Comparison of ENCODE assay signal across 10 cellular contexts in the genomic region with DNA sequence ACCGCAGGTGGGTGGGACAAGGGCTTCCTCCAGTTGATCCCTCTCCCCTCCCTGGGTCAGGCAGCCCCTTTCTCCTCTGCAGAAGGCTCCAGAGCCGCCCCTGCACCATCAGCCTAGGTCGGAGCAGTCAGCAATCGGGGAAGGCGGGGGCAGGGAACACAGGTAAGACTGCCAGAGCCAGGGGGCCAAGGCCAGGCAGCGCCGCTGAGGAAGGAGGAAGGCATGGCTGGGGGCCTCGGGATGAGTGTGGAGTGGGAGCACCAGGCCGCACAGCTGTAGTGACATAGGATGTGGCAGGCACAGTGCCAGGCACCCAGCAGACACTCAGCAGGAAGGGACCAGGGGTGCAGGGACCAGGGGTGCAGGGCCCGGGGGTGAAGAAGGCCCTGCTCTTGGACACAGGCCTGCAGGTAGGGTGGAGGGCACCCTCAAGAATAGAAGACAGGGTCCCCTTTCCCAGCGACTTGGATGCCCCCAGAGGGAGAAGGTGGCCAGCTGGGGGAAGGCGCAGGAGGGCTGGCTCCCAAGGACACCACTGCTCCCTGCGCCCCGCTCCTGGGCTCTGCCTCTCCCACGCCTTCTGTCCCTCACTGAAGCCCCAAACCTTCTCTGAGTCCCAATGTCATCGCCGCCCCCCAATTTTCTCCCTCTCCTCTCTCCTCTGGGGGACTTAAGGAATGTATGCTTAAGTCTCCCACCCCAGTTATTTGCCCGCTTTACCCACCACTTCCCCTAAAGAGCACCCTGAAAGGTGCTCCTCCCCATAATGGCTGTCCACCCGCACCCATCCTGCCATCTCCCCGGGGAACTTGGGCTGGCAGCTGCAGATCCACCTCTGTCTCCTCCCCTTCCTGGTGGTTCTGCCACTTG. TPM values are rescaled to one million over a fixed set of nuclear protein-coding genes. Genes with fewer than 3 reads are reported as not detected.
DNase-seq lines count a peak whose midpoint lies in the region; ATAC-seq and TF ChIP-seq lines count a peak whose summit lies in the region.
"Had no signal": no experiment of that assay in that cellular context is flagged by ENCODE, and none has a peak within 500 bp of the region (broad histone marks: within the 10 kb centered on the region; RNA-seq: fewer than 3 reads in every experiment).

No MANE protein-coding gene starts in this region.

- peaks cover 19% of the 10 kb centered on the region for H3K27me3 Mint-ChIP-seq in activated naive CD4-positive, alpha-beta T cell treated with anti-CD3 and anti-CD28 coated beads, Interleukin-2, amount 10 ng/mL, durations not matched to agents 7 days and 5 days

- no peaks in the 10 kb centered on the region for H3F3A ChIP-seq in MM.1S (ENCODE audit: insufficient read depth, low read length)

- H3K9me3 ChIP-seq in mucosa of descending colon: no peaks in the 10 kb centered on the region
- no peaks in the 10 kb centered on the region for H3K9me3 ChIP-seq in upper lobe of right lung
- no peaks in the 10 kb centered on the region for H3K9me3 ChIP-seq in MM.1S (replicated peaks; ENCODE audit: insufficient read depth, low read length)
- H3K9me3 ChIP-seq: neutrophil had no signal

- CTCF ChIA-PET in activated naive CD4-positive, alpha-beta T cell treated with anti-CD3 and anti-CD28 coated beads, Interleukin-2, amount 10 ng/mL, durations not matched to agents 7 days and 5 days (lab: Charles Lee): no interaction called here

- no peaks in the 10 kb centered on the region for H3K9me3 Mint-ChIP-seq in activated naive CD4-positive, alpha-beta T cell treated with anti-CD3 and anti-CD28 coated beads, Interleukin-2, amount 10 ng/mL, durations not matched to agents 7 days and 5 days

- H3K36me3 ChIP-seq in mucosa of descending colon (ENCODE audit: low read depth) (no peaks in the 10 kb centered on the region), upper lobe of right lung (no peaks in the 10 kb centered on the region), MM.1S (replicated peaks; ENCODE audit: insufficient read depth, low read length) (no peaks in the 10 kb centered on the region)
- H3K36me3 ChIP-seq: neutrophil had no signal

- H3K27ac ChIP-seq in coronary artery: no peak overlapping the region
- H3K27ac ChIP-seq in upper lobe of right lung: no peak overlapping the region
- no peak overlapping the region for H3K27ac ChIP-seq in MM.1S (ENCODE audit: low read length)
- H3K27ac ChIP-seq: hepatocyte, neutrophil had no signal

- no peaks in the 10 kb centered on the region for H3K4me1 ChIP-seq in mucosa of descending colon (ENCODE audit: low read depth)
- H3K4me1 ChIP-seq in upper lobe of right lung: peaks cover 10% of the 10 kb centered on the region
- no peaks in the 10 kb centered on the region for H3K4me1 ChIP-seq in MM.1S (ENCODE audit: low read length)

- no peak overlapping the region for H2AFZ ChIP-seq in MM.1S (ENCODE audit: low read length)
- H2AFZ ChIP-seq: hepatocyte had no signal

- H3K4me3 ChIP-seq in coronary artery: no peak overlapping the region
- no peak overlapping the region for H3K4me3 ChIP-seq in mucosa of descending colon
- H3K4me3 ChIP-seq in upper lobe of right lung: no peak overlapping the region
- H3K4me3 ChIP-seq in MM.1S (ENCODE audit: low read length): no peak overlapping the region
- H3K4me3 ChIP-seq: hepatocyte had no signal

- no peaks in the 10 kb centered on the region for H3K4me1 Mint-ChIP-seq in activated naive CD4-positive, alpha-beta T cell treated with anti-CD3 and anti-CD28 coated beads, Interleukin-2, amount 10 ng/mL, durations not matched to agents 7 days and 5 days

- H3K4me3 Mint-ChIP-seq in activated naive CD4-positive, alpha-beta T cell treated with anti-CD3 and anti-CD28 coated beads, Interleukin-2, amount 10 ng/mL, durations not matched to agents 7 days and 5 days: no peak overlapping the region

- H3K27me3 ChIP-seq in upper lobe of right lung (no peaks in the 10 kb centered on the region), MM.1S (replicated peaks; ENCODE audit: insufficient read depth, low read length) (peaks cover 19% of the 10 kb centered on the region)

- intact Hi-C loops in mucosa of descending colon (cut with DNase I, micrococcal nuclease) (no loop called here), upper lobe of right lung (cut with DNase I) (no loop called here)

- peak; percentile 19 for DNase-seq in activated naive CD4-positive, alpha-beta T cell treated with anti-CD3 and anti-CD28 coated beads, Interleukin-2, amount 10 ng/mL, durations not matched to agents 7 days and 5 days
- no peak for DNase-seq in activated naive CD4-positive, alpha-beta T cell treated with Interleukin-2 at 50 U/mL for 16 hours
- DNase-seq in coronary artery (ENCODE audit: low spot score) (peak; percentile 65), mucosa of descending colon (peak in 2 of 3 donors; percentile 7 to 37), upper lobe of right lung (peak; percentile 60), MM.1S (no peak), cerebellar cortex (ENCODE audit: low spot score) (no peak)
- no peak for DNase-seq in stimulated activated CD4-positive, alpha-beta T cell treated with anti-CD3 and anti-CD28 coated beads, Interleukin-12 subunit alpha, Interleukin-12 subunit beta, amount 100 ng/mL, for 4 hours

- ATAC-seq in mucosa of descending colon: no peak
- no peak for ATAC-seq in upper lobe of right lung

- H3K27ac Mint-ChIP-seq in activated naive CD4-positive, alpha-beta T cell treated with anti-CD3 and anti-CD28 coated beads, Interleukin-2, amount 10 ng/mL, durations not matched to agents 7 days and 5 days: peak overlapping the region; percentile 19

- H3K4me2 ChIP-seq in MM.1S (ENCODE audit: low read depth, low read length): no peak overlapping the region
- H3K4me2 ChIP-seq: hepatocyte had no signal

- TF ChIP-seq CTCF in coronary artery (IDR thresholded peaks at IDR 0.05) (no peak), mucosa of descending colon (IDR thresholded peaks at IDR 0.05) (no peak), upper lobe of right lung (IDR thresholded peaks at IDR 0.05) (no peak), MM.1S (IDR thresholded peaks at IDR 0.05; ENCODE audit: low read length) (no peak)

- no peaks in the 10 kb centered on the region for H3K9me2 ChIP-seq in MM.1S (replicated peaks; ENCODE audit: insufficient read depth, low read length)

- H3K79me2 ChIP-seq in MM.1S (ENCODE audit: low read length): no peaks in the 10 kb centered on the region
- H3K79me2 ChIP-seq: hepatocyte had no signal

- H3K36me3 Mint-ChIP-seq in activated naive CD4-positive, alpha-beta T cell treated with anti-CD3 and anti-CD28 coated beads, Interleukin-2, amount 10 ng/mL, durations not matched to agents 7 days and 5 days: no peaks in the 10 kb centered on the region

- H3K9ac ChIP-seq in MM.1S (ENCODE audit: low read length): no peak overlapping the region

- H4K20me1 ChIP-seq in MM.1S (ENCODE audit: insufficient read depth, low read length): no peaks in the 10 kb centered on the region

RNA-seq across cellular contexts. Expression of gene CAMK2B, which starts 38.5 kb away (rescaled TPM):
- total RNA-seq in mucosa of descending colon (1 to 10 TPM in 1 of 3 donors, under 1 TPM in 2; 0.35 to 2.2 (median 0.87) TPM), upper lobe of right lung (0.17 TPM)

Comparison
In these comparisons a context has a peak if more than half of its experiments do, and no peak if none do; other contexts are left out.
1. DNase-seq: peak in activated naive CD4-positive, alpha-beta T cell treated with anti-CD3 and anti-CD28 coated beads, Interleukin-2, amount 10 ng/mL, durations not matched to agents 7 days and 5 days (single experiment), coronary artery (single experiment), mucosa of descending colon (2 of 3) and upper lobe of right lung (single experiment); none in activated naive CD4-positive, alpha-beta T cell treated with Interleukin-2 at 50 U/mL for 16 hours (single experiment), MM.1S (single experiment), stimulated activated CD4-positive, alpha-beta T cell treated with anti-CD3 and anti-CD28 coated beads, Interleukin-12 subunit alpha, Interleukin-12 subunit beta, amount 100 ng/mL, for 4 hours (single experiment) and cerebellar cortex (single experiment).